23 cellular contexts compared by ENCODE assay signal in genomic region chr17:42210046-42210445, GRCh38. TPM values are rescaled to one million over a fixed set of nuclear protein-coding genes. Genes with fewer than 3 reads are reported as not detected.
DNase-seq lines count a peak whose midpoint lies in the region; ATAC-seq and TF ChIP-seq lines count a peak whose summit lies in the region.
"Had no signal": no experiment of that assay in that cellular context is flagged by ENCODE, and none has a peak within 500 bp of the region (broad histone marks: within the 10 kb centered on the region; RNA-seq: fewer than 3 reads in every experiment).

No MANE protein-coding gene starts in this region.

- no peak for ATAC-seq in HG03280 (IDR thresholded peaks at IDR 0.05; ENCODE audit: unreplicated experiment)
- ATAC-seq in HG03469 (IDR thresholded peaks at IDR 0.05; ENCODE audit: unreplicated experiment) = no peak
- ATAC-seq: GM12878 had no signal

- no peaks in the 10 kb centered on the region for H3K9me3 ChIP-seq in GM23248 (ENCODE audit: low read depth)
- H3K9me3 ChIP-seq in adrenal gland (replicated peaks in 1 of 3) = no peaks in the 10 kb centered on the region
- H3K9me3 ChIP-seq: BE2C, HAP-1 had no signal

- H3K4me3 ChIP-seq in GM23248 (no peak overlapping the region), adrenal gland (no peak overlapping the region)
- H3K4me3 ChIP-seq: GM12878, HAP-1 had no signal

- in situ Hi-C loops in GM23248 (cut with MboI) = no loop called here

- TF ChIP-seq POLR2A in adrenal gland (IDR thresholded peaks at IDR 0.05) = no peak

- no peak overlapping the region for H3K27ac ChIP-seq in GM23248
- H3K27ac ChIP-seq in adrenal gland = peak overlapping the region in 4 of 5 donors; percentile 49 to 80 (median 60)

- no peak overlapping the region for H3K4me2 ChIP-seq in GM23248 (ENCODE audit: unreplicated experiment)

- H2AFZ ChIP-seq in GM23248 = no peak overlapping the region

- no peaks in the 10 kb centered on the region for H3K9me2 ChIP-seq in GM23248 (ENCODE audit: insufficient read depth)

- H3K27me3 ChIP-seq in GM23248 (replicated peaks; ENCODE audit: insufficient read depth) = no peaks in the 10 kb centered on the region
- H3K27me3 ChIP-seq in adrenal gland = no peaks in the 10 kb centered on the region
- H3K27me3 ChIP-seq: BE2C had no signal

- peak; percentile 46 for DNase-seq in GM23248
- peak; percentile 42 to 75 (median 68) for DNase-seq in adrenal gland
- DNase-seq in posterior vena cava (ENCODE audit: low spot score) = peak; percentile 18
- peak; percentile 25 for DNase-seq in stromal cell of bone marrow (ENCODE audit: low read depth)
- no peak for DNase-seq in activated CD4-positive, CD25-positive, alpha-beta regulatory T cell treated with anti-CD3 and anti-CD28 coated beads, Interleukin-2, amount 50 U/mL, for 72 hours
- no peak for DNase-seq in NCI-H1436 (lab: John Stamatoyannopoulos, UW)
- DNase-seq: ACHN; BE2C; C1 segment of cervical spinal cord; CD4-positive, CD25-positive, alpha-beta regulatory T cell; CD8-positive, alpha-beta memory T cell; COR-L47; DMS 273 treated with DMSO at 0.1 percent for 48 hours; DMS53; DND-41; EL; IMR-90 had no signal

- TF ChIP-seq CTCF in adrenal gland (IDR thresholded peaks at IDR 0.05) = no peak

- WGBS in GM23248 (ENCODE audit: low coverage in 1 of 2, low lambda C conversion rate in 2 of 2, missing lambda C conversion rate in 2 of 2), 2 experiments = 56 to 60% methylated on average over 6 of the region's 6 CpGs
- 42 to 64% (median 48%) methylated on average over 6 of the region's 6 CpGs for WGBS in adrenal gland, 4 donors

- H3K36me3 ChIP-seq in GM23248 (ENCODE audit: low read depth) (peaks cover 20% of the 10 kb centered on the region), adrenal gland (replicated peaks in 1 of 2) (peaks cover 0 to 69% of the 10 kb centered on the region in 2 donors)

- no peak overlapping the region for H3K9ac ChIP-seq in GM23248

- H3K4me1 ChIP-seq in GM23248 (ENCODE audit: insufficient read depth) = no peaks in the 10 kb centered on the region
- H3K4me1 ChIP-seq in adrenal gland (replicated peaks in 1 of 2) = peaks cover 10 to 20% of the 10 kb centered on the region in 2 donors
- H3K4me1 ChIP-seq: BE2C had no signal

- intact Hi-C loops in adrenal gland (cut with DNase I) (no loop called here), posterior vena cava (cut with DNase I) (no loop called here)

- H3K79me2 ChIP-seq in GM23248 (ENCODE audit: insufficient read depth) = no peaks in the 10 kb centered on the region

- H4K20me1 ChIP-seq in GM23248 (ENCODE audit: insufficient read depth) = no peaks in the 10 kb centered on the region

- peaks cover 15% of the 10 kb centered on the region; the same call in 1 of the 2 replicates for H3F3A ChIP-seq in GM23248 (ENCODE audit: insufficient read depth)

RNA-seq across cellular contexts. Expression of gene GHDC, which starts 15.8 kb away (rescaled TPM):
- 25.0 and 27.6 TPM in 2 replicates for total RNA-seq in GM23248 (2014; rRNA removed; shearing (Covaris generic))
- polyA plus RNA-seq in GM23248 (2016; fragmentation: Nextera tagmentation; extraction: Ambion mirVana) (11.1 and 13.0 TPM in 2 replicates), adrenal gland (10 to 100 TPM; 10.5 to 33.9 (median 30.4) TPM)
- total RNA-seq in adrenal gland (100 to 1,000 TPM in 1 of 8 donors, 10 to 100 TPM in 7; 36.4 to 344 (median 73.6) TPM), posterior vena cava (10 to 100 TPM; 14.5 to 16.6 TPM)

RNA-seq across cellular contexts. Expression of gene HCRT, which starts 24.8 kb away (rescaled TPM):
- not detected in 2 replicates for total RNA-seq in GM23248 (2014; rRNA removed; shearing (Covaris generic))
- polyA plus RNA-seq in GM23248 (2016; fragmentation: Nextera tagmentation; extraction: Ambion mirVana) (not detected in 2 replicates), adrenal gland (not detected)
- total RNA-seq in adrenal gland (not detected), posterior vena cava (not detected)
- total RNA-seq: CD4-positive, CD25-positive, alpha-beta regulatory T cell; CD8-positive, alpha-beta memory T cell; G401; H4; IMR-90 had no signal
- polyA plus RNA-seq: CD4-positive, CD25-positive, alpha-beta regulatory T cell; CD8-positive, alpha-beta memory T cell; GM12878; IMR-90 had no signal

RNA-seq across cellular contexts. Expression of gene KCNH4, which starts 29.1 kb away (rescaled TPM):
- total RNA-seq in GM23248 (2014; rRNA removed; shearing (Covaris generic)) = not detected in 2 replicates
- polyA plus RNA-seq in GM23248 (2016; fragmentation: Nextera tagmentation; extraction: Ambion mirVana) (not detected in 2 replicates), adrenal gland (1 to 10 TPM in 1 of 3 donors, under 1 TPM in 2; 0.13 to 1.0 (median 0.26) TPM)
- total RNA-seq in adrenal gland (under 1 TPM in 6 of 8 donors, not detected in 2; 0.14 to 0.41 (median 0.19) TPM), posterior vena cava (under 1 TPM; 0.23 to 0.33 TPM)
- total RNA-seq: G401, IMR-90 had no signal
- polyA plus RNA-seq: CD4-positive, CD25-positive, alpha-beta regulatory T cell; CD8-positive, alpha-beta memory T cell had no signal

RNA-seq across cellular contexts. Expression of gene RAB5C, which starts 55.3 kb away (rescaled TPM):
- 97.5 and 128 TPM in 2 replicates for total RNA-seq in GM23248 (2014; rRNA removed; shearing (Covaris generic))
- polyA plus RNA-seq in GM23248 (2016; fragmentation: Nextera tagmentation; extraction: Ambion mirVana) (123 and 124 TPM in 2 replicates), adrenal gland (100 to 1,000 TPM in 2 of 3 donors, 10 to 100 TPM in 1; 55.8 to 206 (median 115) TPM)
- total RNA-seq in adrenal gland (100 to 1,000 TPM; 126 to 216 (median 163) TPM), posterior vena cava (100 to 1,000 TPM; 116 to 122 TPM)

Comparison
In these comparisons a context has a peak if more than half of its experiments do, and no peak if none do; other contexts are left out.
1. DNase-seq: peak in GM23248 (single experiment), adrenal gland (7 of 7), posterior vena cava (single experiment) and stromal cell of bone marrow (single experiment); none in activated CD4-positive, CD25-positive, alpha-beta regulatory T cell treated with anti-CD3 and anti-CD28 coated beads, Interleukin-2, amount 50 U/mL, for 72 hours (single experiment) and NCI-H1436 (single experiment).